1 cellular context compared by ENCODE assay signal in the genomic region with DNA sequence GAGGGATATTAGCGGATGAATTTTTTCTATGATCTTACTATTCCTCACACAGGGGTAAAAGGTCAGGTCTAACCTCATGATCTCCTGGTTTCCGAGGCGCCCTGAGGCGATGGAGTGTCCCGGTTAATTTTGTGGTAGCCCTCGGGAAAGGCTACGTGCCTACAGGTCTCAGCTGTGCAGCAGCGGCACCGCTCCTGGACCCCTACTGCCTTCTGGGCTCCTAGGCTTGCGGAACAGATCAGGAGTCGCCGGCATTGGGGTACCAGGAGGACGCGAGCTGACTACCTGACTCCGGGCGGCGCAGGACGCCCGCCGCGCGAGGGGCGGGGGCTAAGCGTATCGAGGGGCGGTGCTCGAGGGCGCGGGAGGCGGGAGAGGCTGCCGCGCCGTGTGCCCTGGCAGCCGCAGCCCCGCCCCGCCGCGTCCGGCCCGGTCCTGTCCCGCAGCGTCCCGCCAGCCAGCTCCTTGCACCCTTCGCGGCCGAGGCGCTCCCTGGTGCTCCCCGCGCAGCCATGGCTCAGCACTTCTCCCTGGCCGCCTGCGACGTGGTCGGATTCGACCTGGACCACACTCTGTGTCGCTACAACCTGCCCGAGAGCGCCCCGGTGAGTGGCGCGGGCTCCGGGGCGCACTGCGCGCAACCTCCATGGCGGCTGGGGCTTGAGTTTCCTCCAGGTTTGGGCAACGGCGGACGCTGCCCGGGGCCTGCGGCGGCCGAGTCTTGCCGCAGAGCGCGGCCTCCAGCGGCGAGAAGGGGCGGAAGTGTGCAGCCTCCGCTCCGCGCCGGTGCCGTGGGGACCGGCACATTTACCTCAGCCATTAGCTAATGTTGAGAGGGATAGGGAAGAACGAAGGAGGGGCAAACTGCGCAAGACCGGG.
TF ChIP-seq lines count a peak whose summit lies in the region.

A gene (plus strand): TSS at position 435 of the 879 bp plus-strand sequence. CDS start 78 bp downstream, at position 513.

TF ChIP-seq in HepG2, 621 proteins besides CTCF, POLR2A, EP300 and RAD21 (continued from another document and continues in another):
- TF ChIP-seq ATRX (CRISPR knock-in tag; IDR thresholded peaks at IDR 0.05; ENCODE audit: borderline replicate concordance) (no peak), TAF1 (CRISPR knock-in tag; IDR thresholded peaks at IDR 0.05) (peak; percentile 94), FOSL1 (CRISPR knock-in tag; IDR thresholded peaks at IDR 0.05; ENCODE audit: borderline replicate concordance) (no peak; the same call in 1 of the 2 replicates), RARG (CRISPR knock-in tag; IDR thresholded peaks at IDR 0.05; ENCODE audit: low read depth) (peak; percentile 72; the same call in 1 of the 2 replicates), ZNF761 (CRISPR knock-in tag; conservative IDR thresholded peaks at IDR 0.05) (peak; percentile 95), NFKBIZ (CRISPR knock-in tag; IDR thresholded peaks at IDR 0.05) (0 out of 2 replicates have a peak, but pooled peaks have one; percentile 37), ZSCAN12 (CRISPR knock-in tag; IDR thresholded peaks at IDR 0.05) (peak; percentile 88; the same call in 1 of the 2 replicates), ZBTB21 (CRISPR knock-in tag; IDR thresholded peaks at IDR 0.05) (no peak), ZNF615 (CRISPR knock-in tag; IDR thresholded peaks at IDR 0.05; ENCODE audit: borderline replicate concordance) (no peak; the same call in 1 of the 2 replicates), ZNF224 (CRISPR knock-in tag; IDR thresholded peaks at IDR 0.05) (no peak), PHF21A (CRISPR knock-in tag; IDR thresholded peaks at IDR 0.05) (peak; percentile 95), ZNF468 (CRISPR knock-in tag; IDR thresholded peaks at IDR 0.05) (peak; percentile 96; the same call in 1 of the 2 replicates), HNRNPH1 (optimal IDR thresholded peaks at IDR 0.05; ENCODE audit: low read depth, low read length) (no peak), PAX8 (CRISPR knock-in tag; IDR thresholded peaks at IDR 0.05; ENCODE audit: borderline replicate concordance) (peak; percentile 82; the same call in 1 of the 2 replicates), RFXAP (CRISPR knock-in tag; IDR thresholded peaks at IDR 0.05; ENCODE audit: borderline replicate concordance) (peak; percentile 93), HMG20A (CRISPR knock-in tag; IDR thresholded peaks at IDR 0.05; ENCODE audit: borderline replicate concordance) (no peak), ZNF792 (CRISPR knock-in tag; IDR thresholded peaks at IDR 0.05) (peak; percentile 89), GFI1 (CRISPR knock-in tag; IDR thresholded peaks at IDR 0.05; ENCODE audit: borderline replicate concordance) (peak; percentile 65), ZNF749 (CRISPR knock-in tag; IDR thresholded peaks at IDR 0.05; ENCODE audit: borderline replicate concordance) (peak; percentile 98; the same call in 1 of the 2 replicates), ZFP36L1 (CRISPR knock-in tag; IDR thresholded peaks at IDR 0.05) (peak; percentile 48; the same call in 1 of the 2 replicates), MIER2 (CRISPR knock-in tag; IDR thresholded peaks at IDR 0.05) (no peak), SSRP1 (CRISPR knock-in tag; IDR thresholded peaks at IDR 0.05) (no peak), HDAC6 (IDR thresholded peaks at IDR 0.05; ENCODE audit: low read depth, low read length) (no peak), SNAI1 (CRISPR knock-in tag; IDR thresholded peaks at IDR 0.05; ENCODE audit: borderline replicate concordance) (no peak; the same call in none of the 2 replicates), ZNF136 (CRISPR knock-in tag; IDR thresholded peaks at IDR 0.05; ENCODE audit: low read depth) (peak; percentile 30; the same call in 1 of the 2 replicates), ZNF230 (CRISPR knock-in tag; IDR thresholded peaks at IDR 0.05) (peak; percentile 97; the same call in 1 of the 2 replicates), ZNF274 (CRISPR knock-in tag; IDR thresholded peaks at IDR 0.05) (peak; percentile 98)
- TF ChIP-seq, protein P1, sequence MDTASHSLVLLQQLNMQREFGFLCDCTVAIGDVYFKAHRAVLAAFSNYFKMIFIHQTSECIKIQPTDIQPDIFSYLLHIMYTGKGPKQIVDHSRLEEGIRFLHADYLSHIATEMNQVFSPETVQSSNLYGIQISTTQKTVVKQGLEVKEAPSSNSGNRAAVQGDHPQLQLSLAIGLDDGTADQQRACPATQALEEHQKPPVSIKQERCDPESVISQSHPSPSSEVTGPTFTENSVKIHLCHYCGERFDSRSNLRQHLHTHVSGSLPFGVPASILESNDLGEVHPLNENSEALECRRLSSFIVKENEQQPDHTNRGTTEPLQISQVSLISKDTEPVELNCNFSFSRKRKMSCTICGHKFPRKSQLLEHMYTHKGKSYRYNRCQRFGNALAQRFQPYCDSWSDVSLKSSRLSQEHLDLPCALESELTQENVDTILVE (CRISPR knock-in tag; IDR thresholded peaks at IDR 0.05), result peak; percentile 78; the same call in 1 of the 2 replicates
- TF ChIP-seq, protein P2, sequence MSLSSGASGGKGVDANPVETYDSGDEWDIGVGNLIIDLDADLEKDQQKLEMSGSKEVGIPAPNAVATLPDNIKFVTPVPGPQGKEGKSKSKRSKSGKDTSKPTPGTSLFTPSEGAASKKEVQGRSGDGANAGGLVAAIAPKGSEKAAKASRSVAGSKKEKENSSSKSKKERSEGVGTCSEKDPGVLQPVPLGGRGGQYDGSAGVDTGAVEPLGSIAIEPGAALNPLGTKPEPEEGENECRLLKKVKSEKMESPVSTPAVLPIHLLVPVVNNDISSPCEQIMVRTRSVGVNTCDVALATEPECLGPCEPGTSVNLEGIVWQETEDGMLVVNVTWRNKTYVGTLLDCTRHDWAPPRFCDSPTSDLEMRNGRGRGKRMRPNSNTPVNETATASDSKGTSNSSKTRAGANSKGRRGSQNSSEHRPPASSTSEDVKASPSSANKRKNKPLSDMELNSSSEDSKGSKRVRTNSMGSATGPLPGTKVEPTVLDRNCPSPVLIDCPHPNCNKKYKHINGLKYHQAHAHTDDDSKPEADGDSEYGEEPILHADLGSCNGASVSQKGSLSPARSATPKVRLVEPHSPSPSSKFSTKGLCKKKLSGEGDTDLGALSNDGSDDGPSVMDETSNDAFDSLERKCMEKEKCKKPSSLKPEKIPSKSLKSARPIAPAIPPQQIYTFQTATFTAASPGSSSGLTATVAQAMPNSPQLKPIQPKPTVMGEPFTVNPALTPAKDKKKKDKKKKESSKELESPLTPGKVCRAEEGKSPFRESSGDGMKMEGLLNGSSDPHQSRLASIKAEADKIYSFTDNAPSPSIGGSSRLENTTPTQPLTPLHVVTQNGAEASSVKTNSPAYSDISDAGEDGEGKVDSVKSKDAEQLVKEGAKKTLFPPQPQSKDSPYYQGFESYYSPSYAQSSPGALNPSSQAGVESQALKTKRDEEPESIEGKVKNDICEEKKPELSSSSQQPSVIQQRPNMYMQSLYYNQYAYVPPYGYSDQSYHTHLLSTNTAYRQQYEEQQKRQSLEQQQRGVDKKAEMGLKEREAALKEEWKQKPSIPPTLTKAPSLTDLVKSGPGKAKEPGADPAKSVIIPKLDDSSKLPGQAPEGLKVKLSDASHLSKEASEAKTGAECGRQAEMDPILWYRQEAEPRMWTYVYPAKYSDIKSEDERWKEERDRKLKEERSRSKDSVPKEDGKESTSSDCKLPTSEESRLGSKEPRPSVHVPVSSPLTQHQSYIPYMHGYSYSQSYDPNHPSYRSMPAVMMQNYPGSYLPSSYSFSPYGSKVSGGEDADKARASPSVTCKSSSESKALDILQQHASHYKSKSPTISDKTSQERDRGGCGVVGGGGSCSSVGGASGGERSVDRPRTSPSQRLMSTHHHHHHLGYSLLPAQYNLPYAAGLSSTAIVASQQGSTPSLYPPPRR (CRISPR knock-in tag; IDR thresholded peaks at IDR 0.05; ENCODE audit: borderline replicate concordance), result peak; percentile 47; the same call in 1 of the 2 replicates
- TF ChIP-seq, protein P3, sequence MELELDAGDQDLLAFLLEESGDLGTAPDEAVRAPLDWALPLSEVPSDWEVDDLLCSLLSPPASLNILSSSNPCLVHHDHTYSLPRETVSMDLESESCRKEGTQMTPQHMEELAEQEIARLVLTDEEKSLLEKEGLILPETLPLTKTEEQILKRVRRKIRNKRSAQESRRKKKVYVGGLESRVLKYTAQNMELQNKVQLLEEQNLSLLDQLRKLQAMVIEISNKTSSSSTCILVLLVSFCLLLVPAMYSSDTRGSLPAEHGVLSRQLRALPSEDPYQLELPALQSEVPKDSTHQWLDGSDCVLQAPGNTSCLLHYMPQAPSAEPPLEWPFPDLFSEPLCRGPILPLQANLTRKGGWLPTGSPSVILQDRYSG (CRISPR knock-in tag; IDR thresholded peaks at IDR 0.05), result peak; percentile 98
- TF ChIP-seq, protein P4, sequence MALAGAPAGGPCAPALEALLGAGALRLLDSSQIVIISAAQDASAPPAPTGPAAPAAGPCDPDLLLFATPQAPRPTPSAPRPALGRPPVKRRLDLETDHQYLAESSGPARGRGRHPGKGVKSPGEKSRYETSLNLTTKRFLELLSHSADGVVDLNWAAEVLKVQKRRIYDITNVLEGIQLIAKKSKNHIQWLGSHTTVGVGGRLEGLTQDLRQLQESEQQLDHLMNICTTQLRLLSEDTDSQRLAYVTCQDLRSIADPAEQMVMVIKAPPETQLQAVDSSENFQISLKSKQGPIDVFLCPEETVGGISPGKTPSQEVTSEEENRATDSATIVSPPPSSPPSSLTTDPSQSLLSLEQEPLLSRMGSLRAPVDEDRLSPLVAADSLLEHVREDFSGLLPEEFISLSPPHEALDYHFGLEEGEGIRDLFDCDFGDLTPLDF (CRISPR knock-in tag; IDR thresholded peaks at IDR 0.05), result peak; percentile 89
- TF ChIP-seq, protein P5, sequence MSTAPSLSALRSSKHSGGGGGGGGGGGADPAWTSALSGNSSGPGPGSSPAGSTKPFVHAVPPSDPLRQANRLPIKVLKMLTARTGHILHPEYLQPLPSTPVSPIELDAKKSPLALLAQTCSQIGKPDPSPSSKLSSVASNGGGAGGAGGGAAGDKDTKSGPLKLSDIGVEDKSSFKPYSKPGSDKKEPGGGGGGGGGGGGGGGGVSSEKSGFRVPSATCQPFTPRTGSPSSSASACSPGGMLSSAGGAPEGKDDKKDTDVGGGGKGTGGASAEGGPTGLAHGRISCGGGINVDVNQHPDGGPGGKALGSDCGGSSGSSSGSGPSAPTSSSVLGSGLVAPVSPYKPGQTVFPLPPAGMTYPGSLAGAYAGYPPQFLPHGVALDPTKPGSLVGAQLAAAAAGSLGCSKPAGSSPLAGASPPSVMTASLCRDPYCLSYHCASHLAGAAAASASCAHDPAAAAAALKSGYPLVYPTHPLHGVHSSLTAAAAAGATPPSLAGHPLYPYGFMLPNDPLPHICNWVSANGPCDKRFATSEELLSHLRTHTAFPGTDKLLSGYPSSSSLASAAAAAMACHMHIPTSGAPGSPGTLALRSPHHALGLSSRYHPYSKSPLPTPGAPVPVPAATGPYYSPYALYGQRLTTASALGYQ (CRISPR knock-in tag; IDR thresholded peaks at IDR 0.05), result peak; percentile 89
- TF ChIP-seq, protein P6, sequence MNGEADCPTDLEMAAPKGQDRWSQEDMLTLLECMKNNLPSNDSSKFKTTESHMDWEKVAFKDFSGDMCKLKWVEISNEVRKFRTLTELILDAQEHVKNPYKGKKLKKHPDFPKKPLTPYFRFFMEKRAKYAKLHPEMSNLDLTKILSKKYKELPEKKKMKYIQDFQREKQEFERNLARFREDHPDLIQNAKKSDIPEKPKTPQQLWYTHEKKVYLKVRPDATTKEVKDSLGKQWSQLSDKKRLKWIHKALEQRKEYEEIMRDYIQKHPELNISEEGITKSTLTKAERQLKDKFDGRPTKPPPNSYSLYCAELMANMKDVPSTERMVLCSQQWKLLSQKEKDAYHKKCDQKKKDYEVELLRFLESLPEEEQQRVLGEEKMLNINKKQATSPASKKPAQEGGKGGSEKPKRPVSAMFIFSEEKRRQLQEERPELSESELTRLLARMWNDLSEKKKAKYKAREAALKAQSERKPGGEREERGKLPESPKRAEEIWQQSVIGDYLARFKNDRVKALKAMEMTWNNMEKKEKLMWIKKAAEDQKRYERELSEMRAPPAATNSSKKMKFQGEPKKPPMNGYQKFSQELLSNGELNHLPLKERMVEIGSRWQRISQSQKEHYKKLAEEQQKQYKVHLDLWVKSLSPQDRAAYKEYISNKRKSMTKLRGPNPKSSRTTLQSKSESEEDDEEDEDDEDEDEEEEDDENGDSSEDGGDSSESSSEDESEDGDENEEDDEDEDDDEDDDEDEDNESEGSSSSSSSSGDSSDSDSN (CRISPR knock-in tag; IDR thresholded peaks at IDR 0.05), result peak; percentile 100
- TF ChIP-seq, protein P7, sequence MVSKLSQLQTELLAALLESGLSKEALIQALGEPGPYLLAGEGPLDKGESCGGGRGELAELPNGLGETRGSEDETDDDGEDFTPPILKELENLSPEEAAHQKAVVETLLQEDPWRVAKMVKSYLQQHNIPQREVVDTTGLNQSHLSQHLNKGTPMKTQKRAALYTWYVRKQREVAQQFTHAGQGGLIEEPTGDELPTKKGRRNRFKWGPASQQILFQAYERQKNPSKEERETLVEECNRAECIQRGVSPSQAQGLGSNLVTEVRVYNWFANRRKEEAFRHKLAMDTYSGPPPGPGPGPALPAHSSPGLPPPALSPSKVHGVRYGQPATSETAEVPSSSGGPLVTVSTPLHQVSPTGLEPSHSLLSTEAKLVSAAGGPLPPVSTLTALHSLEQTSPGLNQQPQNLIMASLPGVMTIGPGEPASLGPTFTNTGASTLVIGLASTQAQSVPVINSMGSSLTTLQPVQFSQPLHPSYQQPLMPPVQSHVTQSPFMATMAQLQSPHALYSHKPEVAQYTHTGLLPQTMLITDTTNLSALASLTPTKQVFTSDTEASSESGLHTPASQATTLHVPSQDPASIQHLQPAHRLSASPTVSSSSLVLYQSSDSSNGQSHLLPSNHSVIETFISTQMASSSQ (IDR thresholded peaks at IDR 0.05; ENCODE audit: low read depth), result no peak
- TF ChIP-seq, protein P7 (CRISPR knock-in tag; IDR thresholded peaks at IDR 0.05; ENCODE audit: borderline replicate concordance), result peak; percentile 36; the same call in 1 of the 2 replicates
- TF ChIP-seq, protein P8, sequence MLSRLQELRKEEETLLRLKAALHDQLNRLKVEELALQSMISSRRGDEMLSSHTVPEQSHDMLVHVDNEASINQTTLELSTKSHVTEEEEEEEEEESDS (CRISPR knock-in tag; IDR thresholded peaks at IDR 0.05; ENCODE audit: borderline replicate concordance), result no peak
